ENCODE assay signal across 14 cellular contexts in genomic region chrY:7240096-7240495, GRCh38.
A peak's percentile ranks its signal among the peaks of the same experiment; 100 is the strongest.
DNase-seq lines count a peak whose midpoint lies in the region; ATAC-seq and FAIRE-seq lines count a peak whose summit lies in the region.
"Had no signal": no experiment of that assay in that cellular context is flagged by ENCODE, and none has a peak within 500 bp of the region (broad histone marks: within the 10 kb centered on the region; RNA-seq: fewer than 3 reads in every experiment).

No MANE protein-coding gene starts in this region.

- H3K4me1 Mint-ChIP-seq in T-helper 17 cell: peaks cover 15% of the 10 kb centered on the region
- peaks cover 15% of the 10 kb centered on the region for H3K4me1 Mint-ChIP-seq in activated T-helper 17 cell treated with anti-CD3 and anti-CD28 coated beads, Interleukin-2, amount 50 U/mL, for 72 hours

- no peak overlapping the region for H3K4me3 ChIP-seq in small intestine (ENCODE audit: low read depth in 1 of 2, low read length in 2 of 2)

- no peak overlapping the region for H3K27ac ChIP-seq in small intestine (ENCODE audit: low read depth in 1 of 2, low read length in 1 of 2)
- H3K27ac ChIP-seq: C4-2B, VCaP had no signal

- peaks cover 2% of the 10 kb centered on the region for H3K36me3 Mint-ChIP-seq in T-helper 17 cell (ENCODE audit: low read depth)
- no peaks in the 10 kb centered on the region for H3K36me3 Mint-ChIP-seq in activated T-helper 17 cell treated with anti-CD3 and anti-CD28 coated beads, Interleukin-2, amount 50 U/mL, for 72 hours (ENCODE audit: low read depth)

- H3K4me3 Mint-ChIP-seq in T-helper 17 cell: peak overlapping the region; percentile 70
- peak overlapping the region; percentile 70 for H3K4me3 Mint-ChIP-seq in activated T-helper 17 cell treated with anti-CD3 and anti-CD28 coated beads, Interleukin-2, amount 50 U/mL, for 72 hours

- no peaks in the 10 kb centered on the region for H3K4me1 ChIP-seq in small intestine (ENCODE audit: control insufficient read depth in 2 of 2, insufficient read depth in 1 of 2, low read depth in 1 of 2, low read length in 1 of 2)

- no peaks in the 10 kb centered on the region for H3K27me3 Mint-ChIP-seq in T-helper 17 cell
- no peaks in the 10 kb centered on the region for H3K27me3 Mint-ChIP-seq in activated T-helper 17 cell treated with anti-CD3 and anti-CD28 coated beads, Interleukin-2, amount 50 U/mL, for 72 hours

- H3K27ac Mint-ChIP-seq in T-helper 17 cell: peak overlapping the region; percentile 93
- peak overlapping the region; percentile 87 for H3K27ac Mint-ChIP-seq in activated T-helper 17 cell treated with anti-CD3 and anti-CD28 coated beads, Interleukin-2, amount 50 U/mL, for 72 hours

- in situ Hi-C loops in ACHN (cut with HindIII; ENCODE audit: low pct_ligation_motif_present, low pct_unique_long_range_greater_than_20kb, low sequenced_read_pairs): no loop called here

- no peaks in the 10 kb centered on the region for H3K9me3 ChIP-seq in T-helper 17 cell (ENCODE audit: control insufficient read depth, low read length, poor library complexity, severe bottlenecking)
- H3K9me3 ChIP-seq in small intestine (ENCODE audit: control insufficient read depth, low read depth): no peaks in the 10 kb centered on the region

- H3K36me3 ChIP-seq in small intestine (ENCODE audit: control insufficient read depth in 2 of 2, insufficient read depth in 2 of 2, low read length in 2 of 2): no peaks in the 10 kb centered on the region

- no peaks in the 10 kb centered on the region for H3K27me3 ChIP-seq in small intestine (ENCODE audit: control insufficient read depth in 2 of 2, insufficient read depth in 2 of 2, low read length in 2 of 2)

- no peak for FAIRE-seq in small intestine (lab: Jason Lieb, UNC)

- H3K9me3 Mint-ChIP-seq in activated T-helper 17 cell treated with anti-CD3 and anti-CD28 coated beads, Interleukin-2, amount 50 U/mL, for 72 hours: peaks cover 7% of the 10 kb centered on the region

- 61 to 73% methylated on average over 6 of the region's 6 CpGs; no CpG with 5 or more reads in 1 of the 3 donors for WGBS in small intestine, 3 donors

- ATAC-seq in T-helper 17 cell: peak; percentile 96
- ATAC-seq in activated T-helper 17 cell treated with anti-CD3 and anti-CD28 coated beads, Interleukin-2, amount 50 U/mL, for 72 hours (replicated peaks): peak; percentile 94

- DNase-seq in CMK (ENCODE audit: low read depth): peak; percentile 40
- DNase-seq in T-helper 17 cell: peak; percentile 18 to 51 (median 41)
- DNase-seq in small intestine: peak; percentile 51
- no peak for DNase-seq in GM03348 (ENCODE audit: low spot score)
- DNase-seq in ACHN: no peak
- DNase-seq in cerebellar cortex (ENCODE audit: low spot score): no peak
- DNase-seq: central memory CD4-positive, alpha-beta T cell; HCEC 1CT; islet precursor cell; midbrain; NCI-H446 had no signal

Comparison
In these comparisons a context has a peak if more than half of its experiments do, and no peak if none do; other contexts are left out.
1. DNase-seq: peak in CMK (single experiment), T-helper 17 cell (3 of 3) and small intestine (single experiment); none in GM03348 (single experiment), ACHN (single experiment) and cerebellar cortex (single experiment).